21 cellular contexts compared by ENCODE assay signal in the genomic region with DNA sequence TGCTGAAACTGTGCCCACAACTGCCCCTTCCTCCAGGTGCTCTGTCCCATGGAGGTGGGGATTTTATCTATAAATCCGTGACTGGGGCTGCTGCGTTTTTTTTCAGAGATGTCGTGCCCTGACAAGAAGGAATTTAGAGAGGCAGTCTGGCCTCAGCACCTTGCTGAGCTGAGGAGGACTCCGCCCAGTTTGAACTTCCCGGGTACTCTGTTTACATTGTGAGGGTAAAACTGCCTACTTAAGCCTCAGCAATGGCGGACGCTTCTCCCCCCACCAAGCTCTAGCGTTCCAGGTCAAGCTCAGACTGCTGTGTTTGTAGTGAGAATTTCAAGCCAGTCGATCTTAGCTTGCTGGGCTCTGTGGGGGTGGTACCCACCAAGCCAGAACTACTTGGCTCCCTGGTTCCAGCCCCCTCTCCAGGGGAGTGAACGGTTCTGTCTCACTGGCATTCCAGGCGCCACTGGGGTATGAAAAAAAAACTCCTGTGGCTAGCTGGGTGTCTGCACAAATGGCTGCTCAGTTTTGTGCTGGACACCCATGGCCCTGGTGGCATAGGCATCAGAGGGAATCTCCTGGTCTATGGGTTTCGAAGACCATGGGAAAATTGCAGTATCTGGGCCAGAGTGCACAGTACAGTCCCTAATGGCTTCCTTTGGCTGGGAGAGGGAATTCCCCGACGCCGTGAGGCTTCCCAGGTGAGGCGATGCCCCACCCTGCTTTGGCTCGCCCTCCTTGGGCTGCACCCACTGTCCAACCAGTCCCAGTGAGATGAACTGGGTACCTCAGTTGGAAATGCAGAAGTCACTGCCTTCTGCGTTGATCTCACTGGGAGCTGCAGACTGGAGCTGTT.
"Had no signal": no experiment of that assay in that cellular context is flagged by ENCODE, and none has a peak within 500 bp of the region (broad histone marks: within the 10 kb centered on the region; RNA-seq: fewer than 3 reads in every experiment).

No MANE protein-coding gene starts in this region.

- H3K36me3 ChIP-seq: colonic mucosa, right lobe of liver, transverse colon had no signal

- H3K9ac ChIP-seq: parathyroid adenoma had no signal

- DNase-seq: activated CD4-positive, alpha-beta T cell treated with anti-CD3 and anti-CD28 coated beads, Interleukin-2, amount 50 U/mL, for 1 hour; activated CD4-positive, CD25-positive, alpha-beta regulatory T cell treated with anti-CD3 and anti-CD28 coated beads, Interleukin-2, amount 50 U/mL, for 72 hours; activated CD8-positive, alpha-beta memory T cell treated with anti-CD3 and anti-CD28 coated beads, Interleukin-2, amount 50 U/mL, for 48 hours; activated effector memory CD4-positive, alpha-beta T cell treated with Interleukin-2 at 50 U/mL for 16 hours; activated naive CD4-positive, alpha-beta T cell treated with anti-CD3 and anti-CD28 coated beads, Interleukin-2, amount 10 ng/mL, durations not matched to agents 7 days and 5 days; activated naive CD8-positive, alpha-beta T cell treated with anti-CD3 and anti-CD28 coated beads, Interleukin-2, amount 50 U/mL, for 24 hours; activated T-cell treated with anti-CD3 and anti-CD28 coated beads, Interleukin-2, amount 50 U/mL, for 48 hours; anterior cingulate cortex; colonic mucosa; endodermal cell; foreskin melanocyte; hypothalamus; islet precursor cell; natural killer cell; right lobe of liver; small intestine; stimulated activated CD4-positive, alpha-beta T cell treated with anti-CD3 and anti-CD28 coated beads, Interleukin-15, amount 100 ng/mL, for 24 hours; stimulated activated CD4-positive, alpha-beta T cell treated with anti-CD3 and anti-CD28 coated beads, Interleukin-2, amount 100 ng/mL, for 48 hours; transverse colon had no signal

- H3K4me3 ChIP-seq: colonic mucosa, lung, right lobe of liver, transverse colon had no signal

- H3K27me3 ChIP-seq: colonic mucosa, right lobe of liver, transverse colon had no signal

- ATAC-seq: activated naive CD8-positive, alpha-beta T cell treated with anti-CD3 and anti-CD28 coated beads, Interleukin-2, amount 50 U/mL, for 24 hours; natural killer cell; right lobe of liver had no signal

- H3K9me3 ChIP-seq: colonic mucosa, right lobe of liver, transverse colon had no signal

- H3K4me1 ChIP-seq: colonic mucosa, parathyroid adenoma, right lobe of liver, transverse colon had no signal

- H3K27ac ChIP-seq: colonic mucosa, parathyroid adenoma, right lobe of liver, transverse colon had no signal

- H2AFZ ChIP-seq: parathyroid adenoma had no signal
